2 cellular contexts compared by ENCODE assay signal in genomic region chr7:72925546-72926120, GRCh38.
TF ChIP-seq lines count a peak whose summit lies in the region.

No MANE protein-coding gene starts in this region.

TF ChIP-seq in SK-N-SH, 30 proteins besides CTCF, POLR2A, EP300 and RAD21:
- TF ChIP-seq IRF3 (IDR thresholded peaks at IDR 0.05; ENCODE audit: low read depth, low read length) (no peak), TAF1 (IDR thresholded peaks at IDR 0.05; ENCODE audit: borderline replicate concordance, low read depth, low read length) (no peak), ZBTB33 (IDR thresholded peaks at IDR 0.05; ENCODE audit: borderline replicate concordance, low read depth) (no peak), PBX3 (IDR thresholded peaks at IDR 0.05) (no peak), SIN3A (IDR thresholded peaks at IDR 0.05; ENCODE audit: borderline replicate concordance, low read depth, low read length) (no peak), RFX5 (IDR thresholded peaks at IDR 0.05; ENCODE audit: low read length) (no peak), NFIC (IDR thresholded peaks at IDR 0.05; ENCODE audit: borderline replicate concordance) (no peak), JUND (IDR thresholded peaks at IDR 0.05) (no peak), REST (IDR thresholded peaks at IDR 0.05; ENCODE audit: low read depth, low read length) (no peak)

TF ChIP-seq in SK-N-SH treated with all-trans-retinoic acid at 6 μM for 48 hours, 23 proteins besides CTCF, POLR2A, EP300 and RAD21:
- TF ChIP-seq CSRNP3 (CRISPR knock-in tag; IDR thresholded peaks at IDR 0.05) (no peak), ZNF565 (CRISPR knock-in tag; conservative IDR thresholded peaks at IDR 0.05; ENCODE audit: low read depth) (no peak), BACH2 (CRISPR knock-in tag; IDR thresholded peaks at IDR 0.05; ENCODE audit: borderline replicate concordance) (no peak), POU6F1 (CRISPR knock-in tag; IDR thresholded peaks at IDR 0.05; ENCODE audit: borderline replicate concordance, low read depth) (no peak), TSHZ2 (CRISPR knock-in tag; IDR thresholded peaks at IDR 0.05) (no peak), ISL1 (CRISPR knock-in tag; IDR thresholded peaks at IDR 0.05) (no peak), PPARA (CRISPR knock-in tag; IDR thresholded peaks at IDR 0.05; ENCODE audit: borderline replicate concordance) (no peak), PATZ1 (CRISPR knock-in tag; IDR thresholded peaks at IDR 0.05; ENCODE audit: borderline replicate concordance) (no peak), TCF4 (CRISPR knock-in tag; IDR thresholded peaks at IDR 0.05; ENCODE audit: borderline replicate concordance) (no peak), ARNTL (CRISPR knock-in tag; IDR thresholded peaks at IDR 0.05; ENCODE audit: borderline replicate concordance, low read depth) (no peak), CSDC2 (CRISPR knock-in tag; IDR thresholded peaks at IDR 0.05) (no peak), ZFP3 (CRISPR knock-in tag; IDR thresholded peaks at IDR 0.05) (no peak), ZC3H10 (CRISPR knock-in tag; IDR thresholded peaks at IDR 0.05) (no peak), SNAI2 (CRISPR knock-in tag; IDR thresholded peaks at IDR 0.05) (no peak), OSR1 (CRISPR knock-in tag; IDR thresholded peaks at IDR 0.05) (no peak)
